8 cellular contexts compared by ENCODE assay signal in the genomic region with DNA sequence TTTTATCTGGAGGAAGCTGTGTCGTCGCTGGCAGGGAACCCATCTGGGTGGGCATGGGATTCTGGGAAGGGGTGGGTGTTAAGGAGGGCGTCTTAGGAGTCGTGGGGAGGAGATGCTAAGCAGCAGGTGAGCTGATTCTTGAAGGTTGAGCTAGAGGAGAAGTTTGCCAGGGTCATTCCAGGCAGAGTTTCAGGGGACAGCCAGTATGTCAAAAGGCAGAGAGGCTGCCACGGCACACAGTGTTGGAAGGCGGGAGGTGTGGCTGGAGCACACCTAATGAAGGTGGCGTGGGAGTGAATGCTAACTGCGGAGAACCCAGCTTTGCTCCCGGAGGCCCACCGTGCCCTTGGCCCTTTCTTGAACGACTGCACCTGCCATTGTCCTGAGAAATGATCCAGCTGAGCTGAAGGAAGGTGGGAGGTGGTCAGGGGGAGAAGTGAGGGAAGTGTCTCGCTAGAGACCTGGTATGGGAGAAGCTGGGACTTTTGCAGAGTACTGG. TPM values are rescaled to one million over a fixed set of nuclear protein-coding genes. Genes with fewer than 3 reads are reported as not detected.
A peak's percentile ranks its signal among the peaks of the same experiment; 100 is the strongest.
DNase-seq lines count a peak whose midpoint lies in the region; ATAC-seq and TF ChIP-seq lines count a peak whose summit lies in the region.
"Had no signal": no experiment of that assay in that cellular context is flagged by ENCODE, and none has a peak within 500 bp of the region (broad histone marks: within the 10 kb centered on the region; RNA-seq: fewer than 3 reads in every experiment).

No MANE protein-coding gene starts in this region.

- H3K9me3 ChIP-seq in iPS-18c (ENCODE audit: control insufficient read depth, insufficient read depth, low read length), result no peaks in the 10 kb centered on the region

- no peak for TF ChIP-seq CTCF in HL-60 (IDR thresholded peaks at IDR 0.05; ENCODE audit: insufficient read depth, low read length)

- no peaks in the 10 kb centered on the region for H3K27me3 Mint-ChIP-seq in activated T-helper 17 cell treated with anti-CD3 and anti-CD28 coated beads, Interleukin-2, amount 50 U/mL, for 72 hours
- H3K27me3 Mint-ChIP-seq in stimulated activated naive B cell treated with anti-CD40 and anti-IgM and Interleukin-4, amounts not matched to agents 10 μg/mL and 1 μg/mL and 100 μg/mL, for 72 hours, result no peaks in the 10 kb centered on the region

- DNase-seq in HL-60 (ENCODE audit: low read depth in 1 of 2, low spot score in 1 of 2) (no peak), GDM1 (lab: John Stamatoyannopoulos, UW) (no peak)
- no peak for DNase-seq in stimulated activated naive B cell treated with anti-CD40 and anti-IgM and Interleukin-4, amounts not matched to agents 10 μg/mL and 1 μg/mL and 100 μg/mL, for 72 hours
- no peak for DNase-seq in stimulated activated CD4-positive, alpha-beta T cell treated with anti-CD3 and anti-CD28 coated beads, Interleukin-4, amount 100 ng/mL, for 4 hours
- DNase-seq in stimulated activated naive CD4-positive, alpha-beta T cell (lab: John Stamatoyannopoulos, UW), result no peak
- DNase-seq: SW 1271 had no signal

- H3K4me1 Mint-ChIP-seq in activated T-helper 17 cell treated with anti-CD3 and anti-CD28 coated beads, Interleukin-2, amount 50 U/mL, for 72 hours, result peaks cover 37% of the 10 kb centered on the region
- H3K4me1 Mint-ChIP-seq in stimulated activated naive B cell treated with anti-CD40 and anti-IgM and Interleukin-4, amounts not matched to agents 10 μg/mL and 1 μg/mL and 100 μg/mL, for 72 hours, result peaks cover 41 to 66% of the 10 kb centered on the region in 2 donors

- peaks cover 30% of the 10 kb centered on the region for H3K36me3 Mint-ChIP-seq in activated T-helper 17 cell treated with anti-CD3 and anti-CD28 coated beads, Interleukin-2, amount 50 U/mL, for 72 hours (ENCODE audit: low read depth)
- H3K36me3 Mint-ChIP-seq in stimulated activated naive B cell treated with anti-CD40 and anti-IgM and Interleukin-4, amounts not matched to agents 10 μg/mL and 1 μg/mL and 100 μg/mL, for 72 hours, result peaks cover 11 to 18% of the 10 kb centered on the region in 2 donors

- peak overlapping the region; percentile 84 for H3K4me3 ChIP-seq in HL-60 (replicated peaks; ENCODE audit: insufficient read depth, low read length)
- H3K4me3 ChIP-seq in iPS-18c (ENCODE audit: insufficient read depth, low read depth, low read length), result peak overlapping the region; percentile 80

- H3K4me3 Mint-ChIP-seq in activated T-helper 17 cell treated with anti-CD3 and anti-CD28 coated beads, Interleukin-2, amount 50 U/mL, for 72 hours, result peak overlapping the region; percentile 93
- peak overlapping the region; percentile 95 to 97 for H3K4me3 Mint-ChIP-seq in stimulated activated naive B cell treated with anti-CD40 and anti-IgM and Interleukin-4, amounts not matched to agents 10 μg/mL and 1 μg/mL and 100 μg/mL, for 72 hours

- no peak for ATAC-seq in activated T-helper 17 cell treated with anti-CD3 and anti-CD28 coated beads, Interleukin-2, amount 50 U/mL, for 72 hours (replicated peaks)
- ATAC-seq in stimulated activated naive B cell treated with anti-CD40 and anti-IgM and Interleukin-4, amounts not matched to agents 10 μg/mL and 1 μg/mL and 100 μg/mL, for 72 hours (replicated peaks), result no peak

- H3K27ac Mint-ChIP-seq in activated T-helper 17 cell treated with anti-CD3 and anti-CD28 coated beads, Interleukin-2, amount 50 U/mL, for 72 hours, result peak overlapping the region; percentile 95
- peak overlapping the region; percentile 94 for H3K27ac Mint-ChIP-seq in stimulated activated naive B cell treated with anti-CD40 and anti-IgM and Interleukin-4, amounts not matched to agents 10 μg/mL and 1 μg/mL and 100 μg/mL, for 72 hours

- no peaks in the 10 kb centered on the region for H3K9me3 Mint-ChIP-seq in activated T-helper 17 cell treated with anti-CD3 and anti-CD28 coated beads, Interleukin-2, amount 50 U/mL, for 72 hours
- H3K9me3 Mint-ChIP-seq in stimulated activated naive B cell treated with anti-CD40 and anti-IgM and Interleukin-4, amounts not matched to agents 10 μg/mL and 1 μg/mL and 100 μg/mL, for 72 hours, result no peaks in the 10 kb centered on the region

- no peak overlapping the region; the same call in 1 of the 2 replicates for H3K27ac ChIP-seq in HL-60 (replicated peaks)

- H3K27me3 ChIP-seq in HL-60 (ENCODE audit: insufficient read depth, poor library complexity, severe bottlenecking), result no peaks in the 10 kb centered on the region

RNA-seq across cellular contexts. Expression of a gene that starts 1.3 kb away (rescaled TPM):
- 10 to 100 TPM; 64.3 to 99.4 TPM for total RNA-seq in activated T-helper 17 cell treated with anti-CD3 and anti-CD28 coated beads, Interleukin-2, amount 50 U/mL, for 72 hours

RNA-seq across cellular contexts. Expression of a gene that starts 26.3 kb away (rescaled TPM):
- not detected for total RNA-seq in activated T-helper 17 cell treated with anti-CD3 and anti-CD28 coated beads, Interleukin-2, amount 50 U/mL, for 72 hours
